In genomic region chr2:219060821-219061791, GRCh38 we compare ENCODE assay signal across 8 cellular contexts. TPM values are rescaled to one million over a fixed set of nuclear protein-coding genes. Genes with fewer than 3 reads are reported as not detected.
DNase-seq lines count a peak whose midpoint lies in the region; ATAC-seq and TF ChIP-seq lines count a peak whose summit lies in the region.

TSS of gene IHH (minus strand) at chr2:219060921. CDS start at chr2:219060467, 454 bp downstream.

- H3K4me3 ChIP-seq in right cardiac atrium (ENCODE audit: low read length): peak within 1 kb of the TSS; percentile 41
- H3K4me3 ChIP-seq in right atrium auricular region: peak within 1 kb of the TSS in 1 of 2 donors; percentile 33
- no peak within 1 kb of the TSS for H3K4me3 ChIP-seq in adipocyte (ENCODE audit: low read length)
- H3K4me3 ChIP-seq in lower lobe of right lung: peak within 1 kb of the TSS; percentile 46

- H3K27me3 ChIP-seq in right cardiac atrium (ENCODE audit: control insufficient read depth, insufficient read depth): no peaks in the 10 kb centered on the region
- peaks cover 21 to 42% of the 10 kb centered on the region in 2 donors for H3K27me3 ChIP-seq in right atrium auricular region
- H3K27me3 ChIP-seq in adipocyte (replicated peaks; ENCODE audit: control insufficient read depth, insufficient read depth, low read length): peaks cover 67% of the 10 kb centered on the region
- peaks cover 59% of the 10 kb centered on the region for H3K27me3 ChIP-seq in lower lobe of right lung (ENCODE audit: low read depth)

- H3K9ac ChIP-seq in adipocyte (ENCODE audit: low read length): no peak within 1 kb of the TSS

- H3K27ac ChIP-seq in right cardiac atrium (ENCODE audit: low read length): no peak within 1 kb of the TSS
- no peak within 1 kb of the TSS for H3K27ac ChIP-seq in right atrium auricular region
- no peak within 1 kb of the TSS for H3K27ac ChIP-seq in lower lobe of right lung

- peaks cover 6% of the 10 kb centered on the region for H3K4me1 ChIP-seq in right cardiac atrium (ENCODE audit: control insufficient read depth, insufficient read depth, low read length)
- H3K4me1 ChIP-seq in right atrium auricular region: peaks cover 0 to 38% of the 10 kb centered on the region in 2 donors
- H3K4me1 ChIP-seq in adipocyte (ENCODE audit: control insufficient read depth, insufficient read depth, low read length): peaks cover 6% of the 10 kb centered on the region
- H3K4me1 ChIP-seq in lower lobe of right lung: peaks cover 39% of the 10 kb centered on the region

- TF ChIP-seq CTCF in right atrium auricular region (IDR thresholded peaks at IDR 0.05) (no peak), lower lobe of right lung (IDR thresholded peaks at IDR 0.05) (no peak)

- intact Hi-C loops in right cardiac atrium (cut with DNase I) (no loop called here), lower lobe of right lung (cut with DNase I) (no loop called here)

- no peaks in the 10 kb centered on the region for H3K36me3 ChIP-seq in right atrium auricular region
- H3K36me3 ChIP-seq in adipocyte (ENCODE audit: control insufficient read depth, insufficient read depth, low read length, severe bottlenecking): no peaks in the 10 kb centered on the region
- H3K36me3 ChIP-seq in lower lobe of right lung: no peaks in the 10 kb centered on the region

- peak in 1 of 2 donors; percentile 5 for ATAC-seq in right cardiac atrium
- ATAC-seq in lower lobe of right lung: peak; percentile 3 to 15
- ATAC-seq in GM19351 (IDR thresholded peaks at IDR 0.05; ENCODE audit: unreplicated experiment): no peak
- ATAC-seq in HG02763 (IDR thresholded peaks at IDR 0.05; ENCODE audit: unreplicated experiment): no peak

- 1% methylated on average over 76 of the region's 76 CpGs for WGBS in right cardiac atrium

- H3K9me3 ChIP-seq in right cardiac atrium (ENCODE audit: control insufficient read depth, low read length) (no peaks in the 10 kb centered on the region), right atrium auricular region (no peaks in the 10 kb centered on the region), adipocyte (ENCODE audit: control insufficient read depth, low read length) (no peaks in the 10 kb centered on the region), lower lobe of right lung (no peaks in the 10 kb centered on the region)

- DNase-seq in right cardiac atrium: peak in 1 of 3 donors; percentile 57
- DNase-seq in right atrium auricular region (ENCODE audit: low spot score): no peak
- peak; percentile 42 for DNase-seq in adipocyte (ENCODE audit: low read depth)
- DNase-seq in lower lobe of right lung: peak; percentile 56
- no peak for DNase-seq in NCI-H2227 (lab: John Stamatoyannopoulos, UW; ENCODE audit: unreplicated experiment)
- DNase-seq in UCSD-AML1 (lab: John Stamatoyannopoulos, UW; ENCODE audit: unreplicated experiment): no peak

RNA-seq across cellular contexts. Expression of gene IHH, which starts in this region (rescaled TPM):
- not detected for total RNA-seq in right cardiac atrium
- 0.05 TPM for polyA plus RNA-seq in right cardiac atrium
- total RNA-seq in right atrium auricular region: not detected
- total RNA-seq in lower lobe of right lung: 0.71 TPM

Comparison
In these comparisons a context has a peak if more than half of its experiments do, and no peak if none do; other contexts are left out.
1. Peak in DNase-seq, ATAC-seq and H3K4me3 ChIP-seq in lower lobe of right lung; RNA of the gene not detected or under 1 TPM.